Comparison of ENCODE assay signal across 12 cellular contexts in genomic region chr11:117842131-117842941, GRCh38. TPM values are rescaled to one million over a fixed set of nuclear protein-coding genes. Genes with fewer than 3 reads are reported as not detected.
DNase-seq lines count a peak whose midpoint lies in the region; ATAC-seq and TF ChIP-seq lines count a peak whose summit lies in the region.
"Had no signal": no experiment of that assay in that cellular context is flagged by ENCODE, and none has a peak within 500 bp of the region (broad histone marks: within the 10 kb centered on the region; RNA-seq: fewer than 3 reads in every experiment).

No MANE protein-coding gene starts in this region.

- ATAC-seq in mucosa of descending colon (peak; percentile 27), HG03571 (IDR thresholded peaks at IDR 0.05; ENCODE audit: unreplicated experiment) (no peak)

- TF ChIP-seq CTCF in dorsolateral prefrontal cortex (IDR thresholded peaks at IDR 0.05 in 54 of 56, conservative IDR thresholded peaks at IDR 0.05 in 2 of 56; ENCODE audit: low read depth in 1 of 56, partially characterized antibody in 56 of 56) (no peak), mucosa of descending colon (IDR thresholded peaks at IDR 0.05) (no peak)

- H3K36me3 ChIP-seq in mucosa of descending colon (ENCODE audit: low read depth): no peaks in the 10 kb centered on the region
- H3K36me3 ChIP-seq: ascending aorta had no signal

- H3K4me3 ChIP-seq in dorsolateral prefrontal cortex (no peak overlapping the region), mucosa of descending colon (no peak overlapping the region)
- H3K4me3 ChIP-seq: ascending aorta had no signal

- no peaks in the 10 kb centered on the region for H3K27me3 ChIP-seq in dorsolateral prefrontal cortex
- H3K27me3 ChIP-seq: ascending aorta had no signal

- DNase-seq in activated CD8-positive, alpha-beta memory T cell treated with anti-CD3 and anti-CD28 coated beads for 24 hours: peak; percentile 55
- DNase-seq in activated CD8-positive, alpha-beta memory T cell treated with anti-CD3 and anti-CD28 coated beads, Interleukin-2, amount 50 U/mL, for 4 hours: no peak
- peak in 7 of 10 donors; percentile 20 to 36 (median 26) for DNase-seq in dorsolateral prefrontal cortex
- DNase-seq in mucosa of descending colon: no peak
- DNase-seq in ureter (ENCODE audit: low spot score): peak; percentile 41
- DNase-seq in D341Med (ENCODE audit: low spot score): no peak
- no peak for DNase-seq in T-helper 9 cell
- DNase-seq: DMS 273 treated with DMSO at 0.1 percent for 48 hours, mesendoderm had no signal

- no peaks in the 10 kb centered on the region for H3K9me3 ChIP-seq in mucosa of descending colon
- H3K9me3 ChIP-seq: ascending aorta had no signal

- peak overlapping the region in 18 of 59 donors; percentile 4 to 60 (median 36) for H3K27ac ChIP-seq in dorsolateral prefrontal cortex

- intact Hi-C loops in dorsolateral prefrontal cortex (cut with DNase I) (loop anchor here (2.0 to 5.0 kb wide), 2 partner anchors 210 to 212 kb away; no protein-coding TSS in a partner anchor), mucosa of descending colon (cut with DNase I, micrococcal nuclease) (loop anchor here (2.0 to 10.0 kb wide), 4 partner anchors 72 to 212 kb away; no protein-coding TSS in a partner anchor)

- no peaks in the 10 kb centered on the region for H3K4me1 ChIP-seq in mucosa of descending colon (ENCODE audit: low read depth)
- H3K4me1 ChIP-seq: ascending aorta had no signal

RNA-seq across cellular contexts. Expression of gene FXYD2, which starts 17.8 kb away (rescaled TPM):
- total RNA-seq in dorsolateral prefrontal cortex (10 to 100 TPM in 5 of 120 experiments, 1 to 10 TPM in 115; 1.5 to 14.9 (median 4.6) TPM), mucosa of descending colon (1 to 10 TPM; 1.2 to 9.1 (median 1.5) TPM), ureter (1.6 TPM)
- total RNA-seq: A673, ascending aorta had no signal

RNA-seq across cellular contexts. Expression of gene FXYD6, which starts 34.1 kb away (rescaled TPM):
- total RNA-seq in dorsolateral prefrontal cortex: 100 to 1,000 TPM; 188 to 567 (median 374) TPM
- total RNA-seq in mucosa of descending colon: 100 to 1,000 TPM in 1 of 3 donors, 10 to 100 TPM in 2; 10.2 to 246 (median 15.9) TPM
- total RNA-seq in ureter: 41.8 TPM

RNA-seq across cellular contexts. Expression of gene DSCAML1, which starts 45.3 kb away (rescaled TPM):
- 10 to 100 TPM; 16.1 to 61.7 (median 35.6) TPM for total RNA-seq in dorsolateral prefrontal cortex
- total RNA-seq in mucosa of descending colon: 1 to 10 TPM; 5.0 to 5.5 (median 5.3) TPM
- 0.81 TPM for total RNA-seq in ureter
- total RNA-seq: A673, ascending aorta had no signal

Comparison
In these comparisons a context has a peak if more than half of its experiments do, and no peak if none do; other contexts are left out.
1. DNase-seq: peak in activated CD8-positive, alpha-beta memory T cell treated with anti-CD3 and anti-CD28 coated beads for 24 hours (single experiment), dorsolateral prefrontal cortex (7 of 10) and ureter (single experiment); none in activated CD8-positive, alpha-beta memory T cell treated with anti-CD3 and anti-CD28 coated beads, Interleukin-2, amount 50 U/mL, for 4 hours (single experiment), mucosa of descending colon (0 of 3), D341Med (single experiment) and T-helper 9 cell (single experiment).